ENCODE assay signal across 27 cellular contexts in the genomic region with DNA sequence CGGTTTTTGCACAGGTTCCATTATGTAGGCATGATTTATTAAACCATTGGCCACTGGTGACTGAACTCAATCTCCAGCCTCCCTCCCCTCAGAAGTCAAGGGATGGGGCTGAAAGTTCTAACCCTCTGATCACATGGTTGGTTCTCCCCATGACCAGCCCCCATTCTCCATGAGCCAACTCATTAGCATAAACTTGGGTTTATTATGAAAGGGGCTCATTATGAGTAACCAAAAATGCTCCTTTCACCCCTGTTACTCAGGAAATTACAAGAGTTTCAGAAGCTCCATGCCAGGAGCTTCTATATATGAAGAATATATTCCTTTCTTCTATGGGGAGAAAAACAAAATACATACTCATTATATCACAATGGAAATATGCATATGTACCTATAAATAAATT.
"Had no signal": no experiment of that assay in that cellular context is flagged by ENCODE, and none has a peak within 500 bp of the region (broad histone marks: within the 10 kb centered on the region; RNA-seq: fewer than 3 reads in every experiment).

No MANE protein-coding gene starts in this region.

- ATAC-seq: stimulated activated effector memory CD8-positive, alpha-beta T cell treated with anti-CD3 and anti-CD28 coated beads, Interleukin-12 subunit alpha, Interleukin-12 subunit beta, amount 100 ng/mL, for 72 hours; stimulated activated memory B cell treated with anti-CD40 and anti-IgM and Interleukin-4, amounts not matched to agents 10 μg/mL and 1 μg/mL and 100 μg/mL, for 72 hours; stimulated activated naive B cell treated with anti-CD40 and anti-IgM and Interleukin-4, amounts not matched to agents 10 μg/mL and 1 μg/mL and 100 μg/mL, for 72 hours; upper lobe of right lung had no signal

- H3K4me3 Mint-ChIP-seq: stimulated activated effector memory CD8-positive, alpha-beta T cell treated with anti-CD3 and anti-CD28 coated beads, Interleukin-12 subunit alpha, Interleukin-12 subunit beta, amount 100 ng/mL, for 72 hours; stimulated activated memory B cell treated with anti-CD40 and anti-IgM and Interleukin-4, amounts not matched to agents 10 μg/mL and 1 μg/mL and 100 μg/mL, for 72 hours; stimulated activated naive B cell treated with anti-CD40 and anti-IgM and Interleukin-4, amounts not matched to agents 10 μg/mL and 1 μg/mL and 100 μg/mL, for 72 hours; stimulated activated naive CD8-positive, alpha-beta T cell treated with anti-CD3 and anti-CD28 coated beads, Interleukin-15, Interleukin-2, amounts not matched to agents 100 ng/mL and 50 ng/mL, for 24 hours; type B pancreatic cell had no signal

- H3K27me3 ChIP-seq: suprapubic skin, testis, thyroid gland, tibial artery, tibial nerve, transverse colon, upper lobe of left lung, upper lobe of right lung, uterus, vagina had no signal

- H3K9me3 ChIP-seq: suprapubic skin, testis, thoracic aorta, thyroid gland, transverse colon, uterus, vagina had no signal

- H3K27me3 Mint-ChIP-seq: stimulated activated memory B cell treated with anti-CD40 and anti-IgM and Interleukin-4, amounts not matched to agents 10 μg/mL and 1 μg/mL and 100 μg/mL, for 72 hours had no signal

- H3K4me1 ChIP-seq: stomach, suprapubic skin, testis, thyroid gland, tibial artery, tibial nerve, transverse colon, upper lobe of left lung, upper lobe of right lung, uterus, vagina had no signal

- DNase-seq: stimulated activated CD4-positive, alpha-beta T cell treated with anti-CD3 and anti-CD28 coated beads, Interleukin-2, amount 100 ng/mL, for 24 hours; stimulated activated CD4-positive, alpha-beta T cell treated with anti-CD3 and anti-CD28 coated beads, Interleukin-2, amount 100 ng/mL, for 48 hours; stimulated activated CD4-positive, alpha-beta T cell treated with anti-CD3 and anti-CD28 coated beads, Interleukin-4, amount 100 ng/mL, for 1 hour; stimulated activated CD4-positive, alpha-beta T cell treated with anti-CD3 and anti-CD28 coated beads, Interleukin-4, amount 100 ng/mL, for 24 hours; stimulated activated CD4-positive, alpha-beta T cell treated with anti-CD3 and anti-CD28 coated beads, Interleukin-4, amount 100 ng/mL, for 4 hours; stimulated activated CD8-positive, alpha-beta memory T cell treated with anti-CD3 and anti-CD28 coated beads, Interleukin-4, amount 100 ng/mL, for 48 hours; stimulated activated naive B cell treated with anti-CD40 and anti-IgM and Interleukin-4, amounts not matched to agents 10 μg/mL and 1 μg/mL and 100 μg/mL, for 72 hours; stimulated activated naive CD4-positive, alpha-beta T cell; stimulated activated naive CD4-positive, alpha-beta T cell treated with Interleukin-2 at 50 U/mL for 16 hours; stomach; substantia nigra; testis; thyroid gland; tibial artery; transverse colon; trophoblast cell; upper lobe of left lung; upper lobe of right lung; uterus had no signal

- H3K36me3 Mint-ChIP-seq: stimulated activated effector memory CD8-positive, alpha-beta T cell treated with anti-CD3 and anti-CD28 coated beads, Interleukin-12 subunit alpha, Interleukin-12 subunit beta, amount 100 ng/mL, for 72 hours; stimulated activated memory B cell treated with anti-CD40 and anti-IgM and Interleukin-4, amounts not matched to agents 10 μg/mL and 1 μg/mL and 100 μg/mL, for 72 hours; stimulated activated naive B cell treated with anti-CD40 and anti-IgM and Interleukin-4, amounts not matched to agents 10 μg/mL and 1 μg/mL and 100 μg/mL, for 72 hours; type B pancreatic cell had no signal

- H3K27ac ChIP-seq: stomach, suprapubic skin, testis, thoracic aorta, thyroid gland, tibial artery, tibial nerve, transverse colon, upper lobe of left lung, upper lobe of right lung, uterus, vagina had no signal

- H3K4me1 Mint-ChIP-seq: stimulated activated effector memory CD8-positive, alpha-beta T cell treated with anti-CD3 and anti-CD28 coated beads, Interleukin-12 subunit alpha, Interleukin-12 subunit beta, amount 100 ng/mL, for 72 hours; stimulated activated memory B cell treated with anti-CD40 and anti-IgM and Interleukin-4, amounts not matched to agents 10 μg/mL and 1 μg/mL and 100 μg/mL, for 72 hours; stimulated activated naive B cell treated with anti-CD40 and anti-IgM and Interleukin-4, amounts not matched to agents 10 μg/mL and 1 μg/mL and 100 μg/mL, for 72 hours had no signal

- H3K27ac Mint-ChIP-seq: stimulated activated effector memory CD8-positive, alpha-beta T cell treated with anti-CD3 and anti-CD28 coated beads, Interleukin-12 subunit alpha, Interleukin-12 subunit beta, amount 100 ng/mL, for 72 hours; stimulated activated memory B cell treated with anti-CD40 and anti-IgM and Interleukin-4, amounts not matched to agents 10 μg/mL and 1 μg/mL and 100 μg/mL, for 72 hours; stimulated activated naive B cell treated with anti-CD40 and anti-IgM and Interleukin-4, amounts not matched to agents 10 μg/mL and 1 μg/mL and 100 μg/mL, for 72 hours; stimulated activated naive CD8-positive, alpha-beta T cell treated with anti-CD3 and anti-CD28 coated beads, Interleukin-15, Interleukin-2, amounts not matched to agents 100 ng/mL and 50 ng/mL, for 24 hours; type B pancreatic cell had no signal
